In genomic region chr5:146912874-146913273, GRCh38 we compare ENCODE assay signal across 1 cellular context.
TF ChIP-seq lines count a peak whose summit lies in the region.

No MANE protein-coding gene starts in this region.

TF ChIP-seq in GM23338, 12 proteins besides CTCF, POLR2A, EP300 and RAD21 (continued from another document):
- TF ChIP-seq NANOG (IDR thresholded peaks at IDR 0.05; ENCODE audit: borderline replicate concordance) (no peak), POLR2AphosphoS5 (IDR thresholded peaks at IDR 0.05; ENCODE audit: low read depth) (no peak), EZH2 (IDR thresholded peaks at IDR 0.05; ENCODE audit: low read depth, unreplicated experiment) (no peak), REST (IDR thresholded peaks at IDR 0.05; ENCODE audit: unreplicated experiment) (no peak), ZNF331 (CRISPR knock-in tag; IDR thresholded peaks at IDR 0.05; ENCODE audit: low read depth) (no peak)
TF ChIP-seq in GM23338: peak in this region for 0.
